ENCODE assay signal across 17 cellular contexts in genomic region chr2:85278361-85278760, GRCh38. TPM values are rescaled to one million over a fixed set of nuclear protein-coding genes. Genes with fewer than 3 reads are reported as not detected.
DNase-seq lines count a peak whose midpoint lies in the region; ATAC-seq and TF ChIP-seq lines count a peak whose summit lies in the region.
"Had no signal": no experiment of that assay in that cellular context is flagged by ENCODE, and none has a peak within 500 bp of the region (broad histone marks: within the 10 kb centered on the region; RNA-seq: fewer than 3 reads in every experiment).

No MANE protein-coding gene starts in this region.

- H3K9me3 ChIP-seq in H9 (ENCODE audit: control insufficient read depth, low read depth, low read length), result no peaks in the 10 kb centered on the region
- no peaks in the 10 kb centered on the region for H3K9me3 ChIP-seq in skeletal muscle satellite cell (replicated peaks; ENCODE audit: low read length)
- H3K9me3 ChIP-seq: esophagus squamous epithelium had no signal

- no peak for ATAC-seq in HG03045 (IDR thresholded peaks at IDR 0.05; ENCODE audit: unreplicated experiment)

- no peak overlapping the region for H4K5ac ChIP-seq in H9 (ENCODE audit: insufficient read length, low read depth, low read length)

- H3K4me2 ChIP-seq in H9 (ENCODE audit: insufficient read depth, insufficient read length, low read length), result no peak overlapping the region
- peak overlapping the region; percentile 84 for H3K4me2 ChIP-seq in skeletal muscle satellite cell (ENCODE audit: low read length)

- H3K4me3 Mint-ChIP-seq in H9, result no peak overlapping the region
- H3K4me3 Mint-ChIP-seq: activated naive CD8-positive, alpha-beta T cell treated with anti-CD3 and anti-CD28 coated beads for 36 hours; CD4-positive, CD25-positive, alpha-beta regulatory T cell; IgD-negative memory B cell; immature natural killer cell had no signal

- no peak overlapping the region for H3K23ac ChIP-seq in H9 (ENCODE audit: insufficient read length, low read depth, low read length)

- DNase-seq in H9, result no peak
- peak; percentile 49 for DNase-seq in astrocyte of the hippocampus (ENCODE audit: low read depth, low spot score)
- DNase-seq in fibroblast of the aortic adventitia (ENCODE audit: low read depth), result peak; percentile 75
- DNase-seq in Ammon's horn (ENCODE audit: low spot score), result no peak
- DNase-seq in NCI-H446 (lab: John Stamatoyannopoulos, UW), result no peak
- DNase-seq in cerebellar nuclear complex (lab: John Stamatoyannopoulos, UW), result no peak
- DNase-seq: activated CD4-positive, CD25-positive, alpha-beta regulatory T cell treated with anti-CD3 and anti-CD28 coated beads, Interleukin-2, amount 50 U/mL, for 72 hours; activated naive CD8-positive, alpha-beta T cell treated with anti-CD3 and anti-CD28 coated beads for 36 hours; CD4-positive, CD25-positive, alpha-beta regulatory T cell; esophagus squamous epithelium; immature natural killer cell; NCI-H146; NCI-H510A treated with DMSO at 0.1 percent for 48 hours; stimulated activated CD4-positive, alpha-beta T cell treated with anti-CD3 and anti-CD28 coated beads, Interleukin-2, amount 100 ng/mL, for 24 hours had no signal

- H2AFZ ChIP-seq in H9 (ENCODE audit: low read length), result no peak overlapping the region

- no peak overlapping the region for H3K14ac ChIP-seq in H9 (ENCODE audit: insufficient read depth, low read length)

- H3K27ac Mint-ChIP-seq in H9, result peak overlapping the region in 2 of 3 experiments; percentile 47 to 55; a peak in 3 of 7 replicates
- H3K27ac Mint-ChIP-seq: activated naive CD8-positive, alpha-beta T cell treated with anti-CD3 and anti-CD28 coated beads for 36 hours; CD4-positive, CD25-positive, alpha-beta regulatory T cell; IgD-negative memory B cell; immature natural killer cell had no signal

- no CpG with 5 or more reads among the region's 2 CpGs for WGBS in H9 (ENCODE audit: extremely low coverage, insufficient read length, low lambda C conversion rate)

- no peak overlapping the region for H2BK20ac ChIP-seq in H9 (ENCODE audit: low read depth, low read length, poor library complexity, severe bottlenecking)

- H2BK12ac ChIP-seq in H9 (ENCODE audit: insufficient read length, low read depth, low read length), result no peak overlapping the region

- H2BK120ac ChIP-seq in H9 (ENCODE audit: low read depth, low read length, poor library complexity, severe bottlenecking), result no peak overlapping the region

- H3K9me3 Mint-ChIP-seq in H9, result no peaks in the 10 kb centered on the region
- H3K9me3 Mint-ChIP-seq: activated naive CD8-positive, alpha-beta T cell treated with anti-CD3 and anti-CD28 coated beads for 36 hours; IgD-negative memory B cell; immature natural killer cell had no signal

- no peak overlapping the region for H2BK5ac ChIP-seq in H9 (ENCODE audit: insufficient read length, low read length)

- no peak overlapping the region for H3K4me3 ChIP-seq in fibroblast of the aortic adventitia (ENCODE audit: low read depth, low read length)
- H3K4me3 ChIP-seq in skeletal muscle satellite cell (ENCODE audit: low read length), result peak overlapping the region; percentile 55

- peaks cover 44 to 46% of the 10 kb centered on the region in 2 experiments for H3K4me1 Mint-ChIP-seq in H9
- H3K4me1 Mint-ChIP-seq: activated naive CD8-positive, alpha-beta T cell treated with anti-CD3 and anti-CD28 coated beads for 36 hours; CD4-positive, CD25-positive, alpha-beta regulatory T cell; immature natural killer cell had no signal

- H3K4ac ChIP-seq in H9 (ENCODE audit: low read depth, low read length), result no peak overlapping the region

- no peak overlapping the region for H3K18ac ChIP-seq in H9 (ENCODE audit: insufficient read length, low read depth, low read length)

- no peak overlapping the region for H2AK5ac ChIP-seq in H9 (ENCODE audit: insufficient read length, low read length)

- no peak overlapping the region for H3T11ph ChIP-seq in H9 (ENCODE audit: low read length)

- no peak overlapping the region for H3K27ac ChIP-seq in H9 (ENCODE audit: insufficient read length, low read depth, low read length)

- H4K91ac ChIP-seq in H9 (ENCODE audit: insufficient read length, low read depth, low read length), result no peak overlapping the region

- TF ChIP-seq CTCF in H9 (conservative IDR thresholded peaks at IDR 0.05), result no peak
- TF ChIP-seq CTCF in fibroblast of the aortic adventitia (IDR thresholded peaks at IDR 0.05; ENCODE audit: insufficient read depth, low read length), result no peak

- H3K27me3 ChIP-seq in H9 (ENCODE audit: insufficient read depth, low read length) (no peaks in the 10 kb centered on the region), skeletal muscle satellite cell (ENCODE audit: control insufficient read depth, insufficient read depth, low read length) (no peaks in the 10 kb centered on the region)
- H3K27me3 ChIP-seq: esophagus squamous epithelium had no signal

- H3K79me2 ChIP-seq in H9 (ENCODE audit: insufficient read depth, low read length), result no peaks in the 10 kb centered on the region

- H3K56ac ChIP-seq in H9 (ENCODE audit: insufficient read length, low read depth, low read length), result no peak overlapping the region

- H3K27me3 Mint-ChIP-seq in H9 (ENCODE audit: low read depth), result no peaks in the 10 kb centered on the region
- H3K27me3 Mint-ChIP-seq: activated naive CD8-positive, alpha-beta T cell treated with anti-CD3 and anti-CD28 coated beads for 36 hours had no signal

- peaks cover 9 to 22% (median 20%) of the 10 kb centered on the region in 3 experiments for H3K36me3 Mint-ChIP-seq in H9 (ENCODE audit: insufficient read depth in 1 of 3, low read depth in 3 of 3)
- H3K36me3 Mint-ChIP-seq: activated naive CD8-positive, alpha-beta T cell treated with anti-CD3 and anti-CD28 coated beads for 36 hours; CD4-positive, CD25-positive, alpha-beta regulatory T cell; immature natural killer cell had no signal

- H3K23me2 ChIP-seq in H9 (ENCODE audit: insufficient read length, low read depth, low read length, poor library complexity, severe bottlenecking), result no peaks in the 10 kb centered on the region

- H3K4me1 ChIP-seq in H9 (ENCODE audit: insufficient read depth, low read length) (no peaks in the 10 kb centered on the region; the same call in 1 of the 2 replicates), skeletal muscle satellite cell (ENCODE audit: control insufficient read depth, insufficient read depth, low read length) (peaks cover 48% of the 10 kb centered on the region)

- peaks cover 6% of the 10 kb centered on the region for H3K79me1 ChIP-seq in H9 (ENCODE audit: insufficient read depth, low read depth, low read length, poor library complexity, severe bottlenecking)

- H4K8ac ChIP-seq in H9 (replicated peaks; ENCODE audit: insufficient read length, low read depth, low read length), result no peak overlapping the region

- no peak overlapping the region for H2BK15ac ChIP-seq in H9 (ENCODE audit: low read depth, low read length)

- H3K36me3 ChIP-seq in skeletal muscle satellite cell (ENCODE audit: insufficient read depth, low read length), result no peaks in the 10 kb centered on the region
- H3K36me3 ChIP-seq: esophagus squamous epithelium had no signal

- no peak overlapping the region for H3K9ac ChIP-seq in H9 (ENCODE audit: extremely low read depth, insufficient read length, low read length)
- H3K9ac ChIP-seq in skeletal muscle satellite cell (ENCODE audit: low read depth, low read length), result peak overlapping the region; percentile 75

- no peaks in the 10 kb centered on the region for H4K20me1 ChIP-seq in H9 (ENCODE audit: control insufficient read depth, insufficient read depth, insufficient read length)

RNA-seq across cellular contexts. Expression of gene TGOLN2, which starts 49.4 kb away (rescaled TPM):
- total RNA-seq in H9 (2021) (47.7 and 47.8 TPM in 2 replicates), fibroblast of the aortic adventitia (ENCODE audit: low replicate concordance) (90.3 and 112 TPM in 2 replicates)
- total RNA-seq in skeletal muscle satellite cell (2012; rRNA removed), result 72.5 and 81.7 TPM in 2 replicates

Comparison
In these comparisons a context has a peak if more than half of its experiments do, and no peak if none do; other contexts are left out.
1. DNase-seq: peak in astrocyte of the hippocampus (single experiment) and fibroblast of the aortic adventitia (single experiment); none in H9 (single experiment), Ammon's horn (single experiment), NCI-H446 (0 of 2) and cerebellar nuclear complex (0 of 2).